ENCODE assay signal across 14 cellular contexts in the genomic region with DNA sequence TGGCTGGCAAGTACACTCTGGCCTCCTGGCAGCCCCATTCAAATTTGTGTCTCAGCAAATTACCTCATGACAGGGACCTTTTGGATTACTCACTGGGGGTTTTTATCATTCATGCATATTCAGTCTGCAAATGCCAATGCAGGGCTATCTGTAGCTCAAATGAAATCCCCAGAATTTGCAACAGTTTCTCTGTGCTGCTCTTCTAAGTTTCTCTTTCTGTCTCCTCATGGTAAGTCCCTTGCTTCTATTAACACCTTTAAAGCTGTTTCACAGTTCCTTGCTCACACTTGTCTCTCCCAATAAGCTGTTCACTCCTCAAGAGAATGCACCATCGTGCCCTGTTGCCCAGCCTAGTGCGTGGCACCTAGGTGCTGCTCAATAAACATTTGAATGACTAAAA. TPM values are rescaled to one million over a fixed set of nuclear protein-coding genes. Genes with fewer than 3 reads are reported as not detected.
DNase-seq lines count a peak whose midpoint lies in the region; ATAC-seq and TF ChIP-seq lines count a peak whose summit lies in the region.
"Had no signal": no experiment of that assay in that cellular context is flagged by ENCODE, and none has a peak within 500 bp of the region (broad histone marks: within the 10 kb centered on the region; RNA-seq: fewer than 3 reads in every experiment).

No MANE protein-coding gene starts in this region.

- H3K9me3 Mint-ChIP-seq in activated T-helper 2 cell treated with anti-CD3 and anti-CD28 coated beads, Interferon-gamma antibody, Interleukin-2, Interleukin-4, amounts not matched to agents 10 μg/mL and 5 μg/mL and 100 μg/mL, durations not matched to agents 14 hours and 24 hours and 36 hours = no peaks in the 10 kb centered on the region

- H3K27me3 ChIP-seq in prostate gland (replicated peaks; ENCODE audit: insufficient read depth) = no peaks in the 10 kb centered on the region
- H3K27me3 ChIP-seq: tibial artery had no signal

- no peak overlapping the region for H3K4me3 ChIP-seq in prostate gland
- H3K4me3 ChIP-seq: tibial artery had no signal

- DNase-seq in activated T-helper 2 cell treated with anti-CD3 and anti-CD28 coated beads, Interferon-gamma antibody, Interleukin-2, Interleukin-4, amounts not matched to agents 10 μg/mL and 5 μg/mL and 100 μg/mL, durations not matched to agents 14 hours and 24 hours and 36 hours (ENCODE audit: low spot score) = no peak
- no peak for DNase-seq in NCI-H146 treated with DMSO at 0.1 percent for 48 hours (lab: John Stamatoyannopoulos, UW; ENCODE audit: unreplicated experiment)
- DNase-seq in cerebellar nuclear complex (lab: John Stamatoyannopoulos, UW) = no peak
- DNase-seq in prostate gland (ENCODE audit: low spot score) = no peak
- no peak for DNase-seq in Right ventricle myocardium inferior (ENCODE audit: missing footprints)
- DNase-seq: aorta, HCEC 1CT, NCI-H1105, tibial artery had no signal

- H3K4me1 ChIP-seq in prostate gland (replicated peaks) = peaks cover 5% of the 10 kb centered on the region

- intact Hi-C loops in activated T-helper 2 cell treated with anti-CD3 and anti-CD28 coated beads, Interferon-gamma antibody, Interleukin-2, Interleukin-4, amounts not matched to agents 10 μg/mL and 5 μg/mL and 100 μg/mL, durations not matched to agents 14 hours and 24 hours and 36 hours (cut with micrococcal nuclease) = no loop called here
- intact Hi-C loops in prostate gland (cut with DNase I) (no loop called here), Right ventricle myocardium inferior (cut with DNase I) (no loop called here)

- 47% methylated on average over 2 of the region's 2 CpGs for WGBS in prostate gland

- no peak for TF ChIP-seq CTCF in prostate gland (IDR thresholded peaks at IDR 0.05)

- H3K4me1 Mint-ChIP-seq in activated T-helper 2 cell treated with anti-CD3 and anti-CD28 coated beads, Interferon-gamma antibody, Interleukin-2, Interleukin-4, amounts not matched to agents 10 μg/mL and 5 μg/mL and 100 μg/mL, durations not matched to agents 14 hours and 24 hours and 36 hours (ENCODE audit: low read depth) = peaks cover 30% of the 10 kb centered on the region

- H3K27me3 Mint-ChIP-seq in activated T-helper 2 cell treated with anti-CD3 and anti-CD28 coated beads, Interferon-gamma antibody, Interleukin-2, Interleukin-4, amounts not matched to agents 10 μg/mL and 5 μg/mL and 100 μg/mL, durations not matched to agents 14 hours and 24 hours and 36 hours (ENCODE audit: low read depth) = peaks cover 17% of the 10 kb centered on the region

- H3K4me3 Mint-ChIP-seq in activated T-helper 2 cell treated with anti-CD3 and anti-CD28 coated beads, Interferon-gamma antibody, Interleukin-2, Interleukin-4, amounts not matched to agents 10 μg/mL and 5 μg/mL and 100 μg/mL, durations not matched to agents 14 hours and 24 hours and 36 hours (ENCODE audit: low read depth) = no peak overlapping the region

- H3K27ac ChIP-seq in prostate gland = no peak overlapping the region
- H3K27ac ChIP-seq: epithelial cell of prostate, tibial artery had no signal

- H3K27ac Mint-ChIP-seq in activated T-helper 2 cell treated with anti-CD3 and anti-CD28 coated beads, Interferon-gamma antibody, Interleukin-2, Interleukin-4, amounts not matched to agents 10 μg/mL and 5 μg/mL and 100 μg/mL, durations not matched to agents 14 hours and 24 hours and 36 hours = peak overlapping the region; percentile 74

- TF ChIP-seq POLR2A in prostate gland (IDR thresholded peaks at IDR 0.05) = no peak

- H3K36me3 Mint-ChIP-seq in activated T-helper 2 cell treated with anti-CD3 and anti-CD28 coated beads, Interferon-gamma antibody, Interleukin-2, Interleukin-4, amounts not matched to agents 10 μg/mL and 5 μg/mL and 100 μg/mL, durations not matched to agents 14 hours and 24 hours and 36 hours (ENCODE audit: low read depth) = no peaks in the 10 kb centered on the region

- no peaks in the 10 kb centered on the region for H3K9me3 ChIP-seq in prostate gland
- H3K9me3 ChIP-seq: tibial artery had no signal

- H3K36me3 ChIP-seq in prostate gland = no peaks in the 10 kb centered on the region
- H3K36me3 ChIP-seq: tibial artery had no signal

- ATAC-seq in GM18861 (IDR thresholded peaks at IDR 0.05; ENCODE audit: unreplicated experiment) (peak; percentile 51), GM21367 (IDR thresholded peaks at IDR 0.05; ENCODE audit: unreplicated experiment) (peak; percentile 51), HG03025 (IDR thresholded peaks at IDR 0.05; ENCODE audit: low FRiP score, unreplicated experiment) (peak; percentile 45), Right ventricle myocardium inferior (no peak)
- ATAC-seq: Panc1 had no signal

RNA-seq across cellular contexts. Expression of gene FAM78B, which starts 3.3 kb away (rescaled TPM):
- 1.2 and 1.4 TPM in 2 replicates for total RNA-seq in activated T-helper 2 cell treated with anti-CD3 and anti-CD28 coated beads, Interferon-gamma antibody, Interleukin-2, Interleukin-4, amounts not matched to agents 10 μg/mL and 5 μg/mL and 100 μg/mL, durations not matched to agents 14 hours and 24 hours and 36 hours
- 10 to 100 TPM in 1 of 2 donors, 1 to 10 TPM in 1; 3.7 to 11.0 TPM for total RNA-seq in prostate gland
- total RNA-seq in Right ventricle myocardium inferior = 3.4 TPM
